8 cellular contexts compared by ENCODE assay signal in the genomic region with DNA sequence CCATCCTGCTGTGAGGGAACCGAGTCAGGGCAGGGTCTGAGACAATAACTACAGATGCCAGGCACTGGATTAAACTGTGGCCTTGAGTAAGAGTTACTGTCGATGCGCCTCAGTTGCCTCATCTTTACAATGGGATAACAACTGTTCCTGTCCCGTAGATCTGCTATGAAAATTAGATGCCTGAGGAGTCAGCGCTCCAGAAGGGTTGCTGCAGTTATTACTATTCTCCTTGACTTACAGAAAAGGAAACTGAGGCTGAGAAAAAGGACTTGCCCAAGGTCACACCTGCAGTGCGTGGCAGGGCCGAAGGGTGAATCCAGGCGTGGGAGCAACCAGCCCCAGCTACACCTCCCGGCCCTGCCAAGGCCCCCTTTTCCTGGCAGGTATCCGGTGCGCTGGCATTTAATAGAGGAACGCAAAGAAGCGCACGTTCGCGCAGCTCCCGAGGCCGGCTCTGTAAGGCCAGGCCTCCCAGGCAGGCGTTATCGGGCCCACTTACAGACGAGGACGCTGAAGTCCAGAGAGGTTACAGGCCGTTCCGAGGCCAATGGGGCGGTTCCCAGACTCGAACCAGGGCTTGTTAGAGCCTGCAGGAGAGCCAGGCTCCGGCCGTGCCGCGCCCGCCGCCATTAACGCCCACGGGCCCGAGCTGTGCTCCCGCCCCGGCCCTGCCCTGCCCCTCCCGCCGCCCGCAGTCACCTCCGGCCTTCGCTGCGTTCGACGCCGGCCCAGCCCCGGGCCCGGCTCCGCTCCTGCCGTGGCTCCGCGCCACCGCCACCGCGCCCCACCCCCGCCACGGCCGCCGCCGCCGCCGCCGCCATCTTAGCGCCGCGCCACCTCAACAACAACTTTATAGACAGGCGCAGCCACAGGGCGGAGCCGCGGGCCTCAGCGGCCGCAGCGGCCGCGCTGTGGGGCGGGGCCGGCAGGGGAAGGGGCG. TPM values are rescaled to one million over a fixed set of nuclear protein-coding genes. Genes with fewer than 3 reads are reported as not detected.
A peak's percentile ranks its signal among the peaks of the same experiment; 100 is the strongest.
DNase-seq lines count a peak whose midpoint lies in the region; ATAC-seq and TF ChIP-seq lines count a peak whose summit lies in the region.

C11orf68 (minus strand) TSS at position 852 of the 940 bp plus-strand sequence; CDS start at position 821, 31 bp downstream.

- peaks cover 0 to 57% (median 25%) of the 10 kb centered on the region in 4 donors for H3K4me1 Mint-ChIP-seq in CD4-positive, CD25-positive, alpha-beta regulatory T cell
- peaks cover 21 to 29% of the 10 kb centered on the region in 2 donors for H3K4me1 Mint-ChIP-seq in natural killer cell treated with Interleukin-12 subunit alpha and Interleukin-12 subunit beta and Interleukin-15 and Interleukin-18, amount 100 ng/mL, for 72 hours (ENCODE audit: low read depth in 2 of 2)

- no peaks in the 10 kb centered on the region for H3K27me3 Mint-ChIP-seq in CD4-positive, CD25-positive, alpha-beta regulatory T cell
- H3K27me3 Mint-ChIP-seq in natural killer cell treated with Interleukin-12 subunit alpha and Interleukin-12 subunit beta and Interleukin-15 and Interleukin-18, amount 100 ng/mL, for 72 hours = no peaks in the 10 kb centered on the region

- TF ChIP-seq EP300 in esophagus muscularis mucosa (IDR thresholded peaks at IDR 0.05) = no peak

- peaks cover 15% of the 10 kb centered on the region for H3K36me3 Mint-ChIP-seq in CD4-positive, CD25-positive, alpha-beta regulatory T cell
- no peaks in the 10 kb centered on the region for H3K36me3 Mint-ChIP-seq in natural killer cell treated with Interleukin-12 subunit alpha and Interleukin-12 subunit beta and Interleukin-15 and Interleukin-18, amount 100 ng/mL, for 72 hours

- H3K4me3 Mint-ChIP-seq in CD4-positive, CD25-positive, alpha-beta regulatory T cell = peak within 1 kb of the TSS; percentile 90 to 98 (median 94)
- peak within 1 kb of the TSS; percentile 90 for H3K4me3 Mint-ChIP-seq in natural killer cell treated with Interleukin-12 subunit alpha and Interleukin-12 subunit beta and Interleukin-15 and Interleukin-18, amount 100 ng/mL, for 72 hours

- peak; percentile 75 to 77 for ATAC-seq in CD4-positive, CD25-positive, alpha-beta regulatory T cell (ENCODE audit: low read depth in 2 of 2)
- ATAC-seq in GM19023 (IDR thresholded peaks at IDR 0.05; ENCODE audit: unreplicated experiment) (peak; percentile 50), HG03108 (IDR thresholded peaks at IDR 0.05; ENCODE audit: unreplicated experiment) (peak; percentile 37)
- ATAC-seq in natural killer cell treated with Interleukin-12 subunit alpha and Interleukin-12 subunit beta and Interleukin-15 and Interleukin-18, amount 100 ng/mL, for 72 hours = peak in 1 of 2 donors; percentile 86

- peaks cover 46% of the 10 kb centered on the region for H3K4me1 ChIP-seq in CD4-positive, CD25-positive, alpha-beta regulatory T cell (ENCODE audit: control insufficient read depth, insufficient read depth, low read length, poor library complexity, severe bottlenecking)
- peaks cover 49 to 67% (median 58%) of the 10 kb centered on the region in 4 donors for H3K4me1 ChIP-seq in esophagus muscularis mucosa

- DNase-seq in CD4-positive, CD25-positive, alpha-beta regulatory T cell = peak in 1 of 3 donors; percentile 52
- DNase-seq in SW480 (ENCODE audit: low spot score) (peak; percentile 69), esophagus muscularis mucosa (ENCODE audit: extremely low spot score) (no peak), GM19238 (ENCODE audit: insufficient read length, low spot score) (no peak), AG08396 (ENCODE audit: low spot score) (no peak)
- DNase-seq in natural killer cell treated with Interleukin-12 subunit alpha and Interleukin-12 subunit beta and Interleukin-15 and Interleukin-18, amount 100 ng/mL, for 72 hours (ENCODE audit: low spot score) = no peak

- TF ChIP-seq POLR2A in esophagus muscularis mucosa (IDR thresholded peaks at IDR 0.05; ENCODE audit: low read depth) = no peak

- H3K27ac ChIP-seq in CD4-positive, CD25-positive, alpha-beta regulatory T cell (ENCODE audit: insufficient read depth, low read length, poor library complexity, severe bottlenecking) = peak within 1 kb of the TSS; percentile 81
- peak within 1 kb of the TSS; percentile 91 to 99 (median 96) for H3K27ac ChIP-seq in esophagus muscularis mucosa (replicated peaks in 1 of 4)

- intact Hi-C loops in esophagus muscularis mucosa (cut with DNase I) = loop anchor here (1.0 kb wide), 1 partner anchor 30 kb away; the partner anchor contains the start of gene FIBP

- H3K9me3 ChIP-seq in CD4-positive, CD25-positive, alpha-beta regulatory T cell (ENCODE audit: control insufficient read depth in 2 of 2, low read length in 2 of 2) = no peaks in the 10 kb centered on the region
- no peaks in the 10 kb centered on the region for H3K9me3 ChIP-seq in esophagus muscularis mucosa

- H3K4me3 ChIP-seq in CD4-positive, CD25-positive, alpha-beta regulatory T cell (ENCODE audit: low read depth, low read length) = peak within 1 kb of the TSS; percentile 85
- peak within 1 kb of the TSS; percentile 68 to 99 (median 88) for H3K4me3 ChIP-seq in esophagus muscularis mucosa

- no peak for TF ChIP-seq CTCF in esophagus muscularis mucosa (IDR thresholded peaks at IDR 0.05)

- H3K9me3 Mint-ChIP-seq in CD4-positive, CD25-positive, alpha-beta regulatory T cell = no peaks in the 10 kb centered on the region
- no peaks in the 10 kb centered on the region for H3K9me3 Mint-ChIP-seq in natural killer cell treated with Interleukin-12 subunit alpha and Interleukin-12 subunit beta and Interleukin-15 and Interleukin-18, amount 100 ng/mL, for 72 hours

- H3K27ac Mint-ChIP-seq in CD4-positive, CD25-positive, alpha-beta regulatory T cell = peak within 1 kb of the TSS; percentile 86 to 97 (median 92)
- H3K27ac Mint-ChIP-seq in natural killer cell treated with Interleukin-12 subunit alpha and Interleukin-12 subunit beta and Interleukin-15 and Interleukin-18, amount 100 ng/mL, for 72 hours = peak within 1 kb of the TSS; percentile 75 to 78

- no peaks in the 10 kb centered on the region for H3K27me3 ChIP-seq in CD4-positive, CD25-positive, alpha-beta regulatory T cell (ENCODE audit: control insufficient read depth, insufficient read depth, low read length)
- H3K27me3 ChIP-seq in esophagus muscularis mucosa = no peaks in the 10 kb centered on the region

- 16% methylated on average over 20 of the region's 78 CpGs for WGBS in esophagus muscularis mucosa

- peaks cover 13% of the 10 kb centered on the region for H3K36me3 ChIP-seq in CD4-positive, CD25-positive, alpha-beta regulatory T cell (ENCODE audit: control insufficient read depth, insufficient read depth, low read length)
- H3K36me3 ChIP-seq in esophagus muscularis mucosa = peaks cover 7 to 36% (median 27%) of the 10 kb centered on the region in 4 donors

RNA-seq across cellular contexts. Expression of gene C11orf68, which starts in this region (rescaled TPM):
- total RNA-seq in CD4-positive, CD25-positive, alpha-beta regulatory T cell = 21.6 TPM
- 10 to 100 TPM; 65.8 to 90.7 (median 85.0) TPM for polyA plus RNA-seq in CD4-positive, CD25-positive, alpha-beta regulatory T cell
- 10 to 100 TPM; 18.2 to 56.0 (median 28.0) TPM for total RNA-seq in esophagus muscularis mucosa
- total RNA-seq in natural killer cell treated with Interleukin-12 subunit alpha and Interleukin-12 subunit beta and Interleukin-15 and Interleukin-18, amount 100 ng/mL, for 72 hours = 10 to 100 TPM; 15.4 to 24.7 TPM
